Comparison of ENCODE assay signal across 21 cellular contexts in the genomic region with DNA sequence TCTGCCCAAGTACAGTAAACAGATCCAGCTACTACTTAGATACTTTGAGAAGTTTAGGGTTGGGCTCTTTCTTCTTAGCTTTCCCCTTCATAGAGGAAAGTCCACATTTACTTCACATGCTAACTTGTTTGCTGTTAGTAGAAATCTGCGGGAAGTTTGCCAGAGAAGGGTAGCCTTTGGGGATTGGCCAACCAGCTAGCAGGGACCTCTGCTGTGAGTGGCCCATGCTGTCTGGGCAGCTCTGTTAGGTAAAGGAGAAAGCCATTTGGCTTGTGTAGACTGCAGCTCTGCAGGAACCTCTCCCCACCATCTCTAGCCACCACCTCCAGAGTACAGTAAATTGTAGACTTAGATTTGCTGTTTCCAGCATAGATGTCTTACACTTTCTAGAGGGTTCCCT.
DNase-seq lines count a peak whose midpoint lies in the region; ATAC-seq and TF ChIP-seq lines count a peak whose summit lies in the region.
"Had no signal": no experiment of that assay in that cellular context is flagged by ENCODE, and none has a peak within 500 bp of the region (broad histone marks: within the 10 kb centered on the region; RNA-seq: fewer than 3 reads in every experiment).

No MANE protein-coding gene starts in this region.

- H3K4me3 ChIP-seq in body of pancreas (no peak overlapping the region), stomach (no peak overlapping the region)
- H3K4me3 ChIP-seq: A549; BLaER1 treated with 17β-estradiol and CSF1 and Interleukin-3, amounts not matched to agents 10 nM and 100 nM; GM12878 had no signal

- H3K27me3 Mint-ChIP-seq in natural killer cell treated with Interleukin-12 subunit alpha and Interleukin-12 subunit beta and Interleukin-15 and Interleukin-18, amount 100 ng/mL, for 72 hours = peaks cover 15 to 25% of the 10 kb centered on the region in 2 donors
- H3K27me3 Mint-ChIP-seq: CD4-positive, CD25-positive, alpha-beta regulatory T cell had no signal

- H3K27ac ChIP-seq in C4-2B (peak overlapping the region; percentile 51), body of pancreas (peak overlapping the region in 1 of 4 donors; percentile 39), stomach (peak overlapping the region in 1 of 5 donors; percentile 46)
- H3K27ac ChIP-seq: 22Rv1; A549; BLaER1 treated with 17β-estradiol and CSF1 and Interleukin-3, amounts not matched to agents 10 nM and 100 nM had no signal

- no peak for TF ChIP-seq CTCF in C4-2B (conservative IDR thresholded peaks at IDR 0.05)
- TF ChIP-seq CTCF in body of pancreas (IDR thresholded peaks at IDR 0.05) = no peak
- TF ChIP-seq CTCF in stomach (IDR thresholded peaks at IDR 0.05) = no peak

- WGBS in body of pancreas, 2 donors = 26 to 47% methylated on average over 1 of the region's 1 CpG
- WGBS in stomach, 5 donors = 38 to 76% (median 58%) methylated on average over 1 of the region's 1 CpG

- H3K4me3 Mint-ChIP-seq in natural killer cell treated with Interleukin-12 subunit alpha and Interleukin-12 subunit beta and Interleukin-15 and Interleukin-18, amount 100 ng/mL, for 72 hours = no peak overlapping the region
- H3K4me3 Mint-ChIP-seq: B cell; CD14-positive monocyte; CD4-positive, alpha-beta memory T cell; CD4-positive, CD25-positive, alpha-beta regulatory T cell; CD8-positive, alpha-beta memory T cell had no signal

- no peak overlapping the region for H3K27ac Mint-ChIP-seq in natural killer cell treated with Interleukin-12 subunit alpha and Interleukin-12 subunit beta and Interleukin-15 and Interleukin-18, amount 100 ng/mL, for 72 hours
- H3K27ac Mint-ChIP-seq: B cell; CD14-positive monocyte; CD4-positive, alpha-beta memory T cell; CD8-positive, alpha-beta memory T cell had no signal

- ATAC-seq in body of pancreas (peak; percentile 48), HG03196 (IDR thresholded peaks at IDR 0.05; ENCODE audit: unreplicated experiment) (no peak)
- ATAC-seq in natural killer cell treated with Interleukin-12 subunit alpha and Interleukin-12 subunit beta and Interleukin-15 and Interleukin-18, amount 100 ng/mL, for 72 hours = no peak
- ATAC-seq: A549, GM12878 had no signal

- no peaks in the 10 kb centered on the region for H3K9me3 Mint-ChIP-seq in natural killer cell treated with Interleukin-12 subunit alpha and Interleukin-12 subunit beta and Interleukin-15 and Interleukin-18, amount 100 ng/mL, for 72 hours

- H3K4me1 Mint-ChIP-seq in natural killer cell treated with Interleukin-12 subunit alpha and Interleukin-12 subunit beta and Interleukin-15 and Interleukin-18, amount 100 ng/mL, for 72 hours (ENCODE audit: low read depth in 2 of 2) = peaks cover 5 to 6% of the 10 kb centered on the region in 2 donors
- H3K4me1 Mint-ChIP-seq: B cell had no signal

- H3K4me1 ChIP-seq in body of pancreas = peaks cover 30% of the 10 kb centered on the region
- peaks cover 0 to 22% (median 17%) of the 10 kb centered on the region in 4 donors for H3K4me1 ChIP-seq in stomach
- H3K4me1 ChIP-seq: A549 had no signal

- no peaks in the 10 kb centered on the region for H3K36me3 ChIP-seq in body of pancreas (replicated peaks in 1 of 2; ENCODE audit: insufficient read depth in 1 of 2, low read depth in 2 of 2)
- H3K36me3 ChIP-seq in stomach = no peaks in the 10 kb centered on the region
- H3K36me3 ChIP-seq: BLaER1 treated with 17β-estradiol and CSF1 and Interleukin-3, amounts not matched to agents 10 nM and 100 nM had no signal

- peak; percentile 53 to 79 (median 62) for DNase-seq in body of pancreas
- DNase-seq in stomach = peak; percentile 54
- no peak for DNase-seq in natural killer cell treated with Interleukin-12 subunit alpha and Interleukin-12 subunit beta and Interleukin-15 and Interleukin-18, amount 100 ng/mL, for 72 hours (ENCODE audit: low spot score)
- DNase-seq: AML-193; CD4-positive, alpha-beta memory T cell; CD4-positive, CD25-positive, alpha-beta regulatory T cell; CD8-positive, alpha-beta memory T cell; COR-L47; DMS 273 treated with DMSO at 0.1 percent for 48 hours; DMS79; DND-41; EL; GDM1 had no signal

- no peaks in the 10 kb centered on the region for H3K27me3 ChIP-seq in body of pancreas
- H3K27me3 ChIP-seq in stomach = no peaks in the 10 kb centered on the region
- H3K27me3 ChIP-seq: BLaER1 treated with 17β-estradiol and CSF1 and Interleukin-3, amounts not matched to agents 10 nM and 100 nM had no signal

- TF ChIP-seq EP300 in stomach (IDR thresholded peaks at IDR 0.05) = no peak

- no peaks in the 10 kb centered on the region for H3K36me3 Mint-ChIP-seq in natural killer cell treated with Interleukin-12 subunit alpha and Interleukin-12 subunit beta and Interleukin-15 and Interleukin-18, amount 100 ng/mL, for 72 hours
- H3K36me3 Mint-ChIP-seq: CD14-positive monocyte; CD4-positive, alpha-beta memory T cell; CD4-positive, CD25-positive, alpha-beta regulatory T cell; CD8-positive, alpha-beta memory T cell had no signal

- TF ChIP-seq POLR2A in body of pancreas (IDR thresholded peaks at IDR 0.05) = no peak
- no peak for TF ChIP-seq POLR2A in stomach (IDR thresholded peaks at IDR 0.05)

- intact Hi-C loops in body of pancreas (cut with DNase I) (no loop called here), stomach (cut with DNase I; ENCODE audit: low total_unique reads) (no loop called here)

- H3K9me3 ChIP-seq in body of pancreas (no peaks in the 10 kb centered on the region), stomach (peaks cover 0 to 9% (median 4%) of the 10 kb centered on the region in 4 donors)
- H3K9me3 ChIP-seq: A549 had no signal
